In the genomic region with DNA sequence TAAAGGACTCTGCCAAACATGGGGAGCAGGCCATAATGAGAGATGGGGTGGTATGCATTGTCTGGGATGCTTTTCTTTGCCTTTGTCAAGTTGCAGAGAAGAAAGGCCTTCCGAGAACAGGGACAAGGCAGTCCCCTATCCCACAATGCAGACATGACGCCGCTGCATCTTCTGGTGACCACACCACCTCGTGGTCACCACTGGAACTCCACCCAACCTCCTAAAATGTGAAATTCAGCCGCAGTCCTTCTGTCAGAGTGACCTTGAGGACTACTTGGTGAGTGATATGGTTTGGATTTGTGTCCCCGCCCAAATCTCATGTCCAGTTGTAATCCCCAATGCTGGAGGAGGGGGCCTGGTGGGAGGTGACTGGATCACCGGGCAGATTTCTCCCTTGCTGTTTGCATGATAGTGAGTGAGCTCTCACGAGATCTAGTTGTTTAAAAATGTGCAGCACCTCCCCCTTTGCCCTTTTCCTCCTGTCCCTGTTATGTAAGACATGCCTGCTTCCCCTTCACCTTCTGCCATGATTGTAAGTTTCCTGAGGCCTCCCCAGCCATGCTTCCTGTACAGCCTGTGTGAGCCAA, we compare ENCODE assay signal across 2 cellular contexts.
TF ChIP-seq lines count a peak whose summit lies in the region.

No MANE protein-coding gene starts in this region.

TF ChIP-seq in SK-N-SH treated with all-trans-retinoic acid at 6 μM for 48 hours, 23 proteins besides CTCF, POLR2A, EP300 and RAD21 (continued from another document):
- TF ChIP-seq, protein P1, sequence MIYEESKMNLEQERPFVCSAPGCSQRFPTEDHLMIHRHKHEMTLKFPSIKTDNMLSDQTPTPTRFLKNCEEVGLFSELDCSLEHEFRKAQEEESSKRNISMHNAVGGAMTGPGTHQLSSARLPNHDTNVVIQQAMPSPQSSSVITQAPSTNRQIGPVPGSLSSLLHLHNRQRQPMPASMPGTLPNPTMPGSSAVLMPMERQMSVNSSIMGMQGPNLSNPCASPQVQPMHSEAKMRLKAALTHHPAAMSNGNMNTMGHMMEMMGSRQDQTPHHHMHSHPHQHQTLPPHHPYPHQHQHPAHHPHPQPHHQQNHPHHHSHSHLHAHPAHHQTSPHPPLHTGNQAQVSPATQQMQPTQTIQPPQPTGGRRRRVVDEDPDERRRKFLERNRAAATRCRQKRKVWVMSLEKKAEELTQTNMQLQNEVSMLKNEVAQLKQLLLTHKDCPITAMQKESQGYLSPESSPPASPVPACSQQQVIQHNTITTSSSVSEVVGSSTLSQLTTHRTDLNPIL (CRISPR knock-in tag; IDR thresholded peaks at IDR 0.05; ENCODE audit: low read depth): no peak
- TF ChIP-seq ZNF8 (CRISPR knock-in tag; IDR thresholded peaks at IDR 0.05) (no peak), ZC3H10 (CRISPR knock-in tag; IDR thresholded peaks at IDR 0.05) (no peak), ZFP3 (CRISPR knock-in tag; IDR thresholded peaks at IDR 0.05) (no peak), OSR1 (CRISPR knock-in tag; IDR thresholded peaks at IDR 0.05) (no peak), ZNF565 (CRISPR knock-in tag; conservative IDR thresholded peaks at IDR 0.05; ENCODE audit: low read depth) (no peak), GLIS3 (CRISPR knock-in tag; IDR thresholded peaks at IDR 0.05) (no peak), TSHZ2 (CRISPR knock-in tag; IDR thresholded peaks at IDR 0.05) (no peak), RARB (CRISPR knock-in tag; IDR thresholded peaks at IDR 0.05) (no peak), BACH2 (CRISPR knock-in tag; IDR thresholded peaks at IDR 0.05; ENCODE audit: borderline replicate concordance) (no peak), PPARA (CRISPR knock-in tag; IDR thresholded peaks at IDR 0.05; ENCODE audit: borderline replicate concordance) (no peak), CSDC2 (CRISPR knock-in tag; IDR thresholded peaks at IDR 0.05) (no peak)
- TF ChIP-seq, protein P2, sequence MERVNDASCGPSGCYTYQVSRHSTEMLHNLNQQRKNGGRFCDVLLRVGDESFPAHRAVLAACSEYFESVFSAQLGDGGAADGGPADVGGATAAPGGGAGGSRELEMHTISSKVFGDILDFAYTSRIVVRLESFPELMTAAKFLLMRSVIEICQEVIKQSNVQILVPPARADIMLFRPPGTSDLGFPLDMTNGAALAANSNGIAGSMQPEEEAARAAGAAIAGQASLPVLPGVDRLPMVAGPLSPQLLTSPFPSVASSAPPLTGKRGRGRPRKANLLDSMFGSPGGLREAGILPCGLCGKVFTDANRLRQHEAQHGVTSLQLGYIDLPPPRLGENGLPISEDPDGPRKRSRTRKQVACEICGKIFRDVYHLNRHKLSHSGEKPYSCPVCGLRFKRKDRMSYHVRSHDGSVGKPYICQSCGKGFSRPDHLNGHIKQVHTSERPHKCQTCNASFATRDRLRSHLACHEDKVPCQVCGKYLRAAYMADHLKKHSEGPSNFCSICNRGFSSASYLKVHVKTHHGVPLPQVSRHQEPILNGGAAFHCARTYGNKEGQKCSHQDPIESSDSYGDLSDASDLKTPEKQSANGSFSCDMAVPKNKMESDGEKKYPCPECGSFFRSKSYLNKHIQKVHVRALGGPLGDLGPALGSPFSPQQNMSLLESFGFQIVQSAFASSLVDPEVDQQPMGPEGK (CRISPR knock-in tag; IDR thresholded peaks at IDR 0.05; ENCODE audit: borderline replicate concordance): no peak

TF ChIP-seq in GM12878, 131 proteins besides CTCF, POLR2A, EP300 and RAD21 (continued from another document):
- TF ChIP-seq, protein P3, sequence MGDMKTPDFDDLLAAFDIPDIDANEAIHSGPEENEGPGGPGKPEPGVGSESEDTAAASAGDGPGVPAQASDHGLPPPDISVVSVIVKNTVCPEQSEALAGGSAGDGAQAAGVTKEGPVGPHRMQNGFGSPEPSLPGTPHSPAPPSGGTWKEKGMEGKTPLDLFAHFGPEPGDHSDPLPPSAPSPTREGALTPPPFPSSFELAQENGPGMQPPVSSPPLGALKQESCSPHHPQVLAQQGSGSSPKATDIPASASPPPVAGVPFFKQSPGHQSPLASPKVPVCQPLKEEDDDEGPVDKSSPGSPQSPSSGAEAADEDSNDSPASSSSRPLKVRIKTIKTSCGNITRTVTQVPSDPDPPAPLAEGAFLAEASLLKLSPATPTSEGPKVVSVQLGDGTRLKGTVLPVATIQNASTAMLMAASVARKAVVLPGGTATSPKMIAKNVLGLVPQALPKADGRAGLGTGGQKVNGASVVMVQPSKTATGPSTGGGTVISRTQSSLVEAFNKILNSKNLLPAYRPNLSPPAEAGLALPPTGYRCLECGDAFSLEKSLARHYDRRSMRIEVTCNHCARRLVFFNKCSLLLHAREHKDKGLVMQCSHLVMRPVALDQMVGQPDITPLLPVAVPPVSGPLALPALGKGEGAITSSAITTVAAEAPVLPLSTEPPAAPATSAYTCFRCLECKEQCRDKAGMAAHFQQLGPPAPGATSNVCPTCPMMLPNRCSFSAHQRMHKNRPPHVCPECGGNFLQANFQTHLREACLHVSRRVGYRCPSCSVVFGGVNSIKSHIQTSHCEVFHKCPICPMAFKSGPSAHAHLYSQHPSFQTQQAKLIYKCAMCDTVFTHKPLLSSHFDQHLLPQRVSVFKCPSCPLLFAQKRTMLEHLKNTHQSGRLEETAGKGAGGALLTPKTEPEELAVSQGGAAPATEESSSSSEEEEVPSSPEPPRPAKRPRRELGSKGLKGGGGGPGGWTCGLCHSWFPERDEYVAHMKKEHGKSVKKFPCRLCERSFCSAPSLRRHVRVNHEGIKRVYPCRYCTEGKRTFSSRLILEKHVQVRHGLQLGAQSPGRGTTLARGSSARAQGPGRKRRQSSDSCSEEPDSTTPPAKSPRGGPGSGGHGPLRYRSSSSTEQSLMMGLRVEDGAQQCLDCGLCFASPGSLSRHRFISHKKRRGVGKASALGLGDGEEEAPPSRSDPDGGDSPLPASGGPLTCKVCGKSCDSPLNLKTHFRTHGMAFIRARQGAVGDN (IDR thresholded peaks at IDR 0.05): peak; percentile 88
- TF ChIP-seq SMARCA5 (IDR thresholded peaks at IDR 0.05): peak; percentile 39; the same call in 1 of the 2 replicates
- TF ChIP-seq CBFB (IDR thresholded peaks at IDR 0.05; ENCODE audit: low read depth): peak; percentile 49; the same call in 1 of the 2 replicates
- TF ChIP-seq MEF2A (IDR thresholded peaks at IDR 0.05; ENCODE audit: insufficient read depth, low read depth, low read length): no peak
- 0 out of 2 replicates have a peak, but pooled peaks have one; percentile 13 for TF ChIP-seq RELB (IDR thresholded peaks at IDR 0.05; ENCODE audit: low read depth)
- TF ChIP-seq CREM (IDR thresholded peaks at IDR 0.05; ENCODE audit: low read depth): peak; percentile 42; the same call in 1 of the 2 replicates
- no peak for TF ChIP-seq ZNF622 (IDR thresholded peaks at IDR 0.05)
- TF ChIP-seq NR2C2 (IDR thresholded peaks at IDR 0.05; ENCODE audit: borderline replicate concordance, control insufficient read depth, insufficient read length, low read depth): no peak
- peak; percentile 74 for TF ChIP-seq RUNX3 (IDR thresholded peaks at IDR 0.05; ENCODE audit: low read length)
- TF ChIP-seq ZNF592 (IDR thresholded peaks at IDR 0.05): peak; percentile 48; the same call in 1 of the 2 replicates
- peak; percentile 90 for TF ChIP-seq NR2F1 (conservative IDR thresholded peaks at IDR 0.05)
- TF ChIP-seq YY1 (IDR thresholded peaks at IDR 0.05; ENCODE audit: low read depth, low read length): peak; percentile 76; the same call in 1 of the 2 replicates
- 0 out of 2 replicates have a peak, but pooled peaks have one; percentile 53 for TF ChIP-seq WRNIP1 (IDR thresholded peaks at IDR 0.05; ENCODE audit: borderline replicate concordance, low read depth, low read length)
- no peak for TF ChIP-seq MLLT1 (IDR thresholded peaks at IDR 0.05)
- TF ChIP-seq IKZF2 (IDR thresholded peaks at IDR 0.05): peak in 1 of 2 experiments; percentile 9; a peak in 2 of 4 replicates
- no peak for TF ChIP-seq BACH1 (IDR thresholded peaks at IDR 0.05; ENCODE audit: borderline replicate concordance)
- TF ChIP-seq ATF7 (IDR thresholded peaks at IDR 0.05; ENCODE audit: low read depth): peak; percentile 13; the same call in 1 of the 2 replicates
- TF ChIP-seq RAD51 (IDR thresholded peaks at IDR 0.05): 0 out of 2 replicates have a peak, but pooled peaks have one; percentile 11
- peak; percentile 24 for TF ChIP-seq RELA (IDR thresholded peaks at IDR 0.05; ENCODE audit: borderline replicate concordance, partially characterized antibody)
- TF ChIP-seq EED (IDR thresholded peaks at IDR 0.05; ENCODE audit: low read depth): peak; percentile 50; the same call in 1 of the 2 replicates
- TF ChIP-seq IKZF1 (conservative IDR thresholded peaks at IDR 0.05): 0 out of 2 replicates have a peak, but pooled peaks have one; percentile 34
- no peak for TF ChIP-seq GABPA (IDR thresholded peaks at IDR 0.05; ENCODE audit: low read depth)
- peak; percentile 33; the same call in 1 of the 2 replicates for TF ChIP-seq NBN (IDR thresholded peaks at IDR 0.05)
- TF ChIP-seq PRDM15 (CRISPR knock-in tag; IDR thresholded peaks at IDR 0.05): no peak
- TF ChIP-seq POLR2AphosphoS2 (IDR thresholded peaks at IDR 0.05; ENCODE audit: low read depth, low read length): no peak
